20 cellular contexts compared by ENCODE assay signal in the genomic region with DNA sequence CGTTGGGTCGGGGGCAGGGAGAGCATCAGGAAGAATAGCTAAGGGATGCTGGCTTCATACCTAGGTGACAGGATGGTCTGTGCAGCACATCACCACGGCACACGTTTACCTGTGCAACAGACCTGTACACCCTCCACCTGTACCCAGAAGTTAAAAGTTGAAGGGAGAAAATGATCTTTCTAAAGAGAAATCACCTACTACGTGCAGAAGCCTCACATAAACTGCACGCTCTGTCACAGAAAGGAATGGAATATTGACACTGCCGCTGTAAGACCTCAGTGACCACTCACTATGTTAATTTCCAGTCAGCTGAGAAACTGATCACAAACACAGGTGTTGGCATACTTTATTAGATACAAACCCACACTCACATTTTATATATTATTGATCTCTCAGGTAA. TPM values are rescaled to one million over a fixed set of nuclear protein-coding genes. Genes with fewer than 3 reads are reported as not detected.
DNase-seq lines count a peak whose midpoint lies in the region; ATAC-seq and TF ChIP-seq lines count a peak whose summit lies in the region.
"Had no signal": no experiment of that assay in that cellular context is flagged by ENCODE, and none has a peak within 500 bp of the region (broad histone marks: within the 10 kb centered on the region; RNA-seq: fewer than 3 reads in every experiment).

No MANE protein-coding gene starts in this region.

- H3K27ac Mint-ChIP-seq in CD4-positive, alpha-beta T cell, result peak overlapping the region; percentile 36
- H3K27ac Mint-ChIP-seq in T-helper 17 cell (peak overlapping the region; percentile 39), nephron progenitor cell (peak overlapping the region; percentile 94)
- H3K27ac Mint-ChIP-seq: HFFc6 had no signal

- POLR2A ChIA-PET in CD4-positive, alpha-beta T cell (lab: Charles Lee), result no interaction called here

- CTCF ChIA-PET in CD4-positive, alpha-beta T cell (lab: Charles Lee), result no interaction called here

- no peak for TF ChIP-seq CTCF in CD4-positive, alpha-beta T cell (IDR thresholded peaks at IDR 0.05)
- no peak for TF ChIP-seq CTCF in nephron progenitor cell (IDR thresholded peaks at IDR 0.05)

- no peak overlapping the region for H3K27ac ChIP-seq in CD4-positive, alpha-beta T cell (ENCODE audit: low read depth, low read length)
- H3K27ac ChIP-seq: A549; BLaER1 treated with 17β-estradiol and CSF1 and Interleukin-3, amounts not matched to agents 10 nM and 100 nM; GM23248 had no signal

- no peaks in the 10 kb centered on the region for H3K4me1 Mint-ChIP-seq in CD4-positive, alpha-beta T cell (ENCODE audit: low read depth)
- peaks cover 5% of the 10 kb centered on the region for H3K4me1 Mint-ChIP-seq in T-helper 17 cell
- H3K4me1 Mint-ChIP-seq in nephron progenitor cell, result no peaks in the 10 kb centered on the region
- H3K4me1 Mint-ChIP-seq: CD14-positive monocyte had no signal

- H3K9me3 Mint-ChIP-seq in CD4-positive, alpha-beta T cell, result no peaks in the 10 kb centered on the region
- H3K9me3 Mint-ChIP-seq in nephron progenitor cell, result no peaks in the 10 kb centered on the region
- H3K9me3 Mint-ChIP-seq: CD4-positive, alpha-beta memory T cell; HFFc6 had no signal

- no peaks in the 10 kb centered on the region for H3K27me3 Mint-ChIP-seq in CD4-positive, alpha-beta T cell
- H3K27me3 Mint-ChIP-seq in T-helper 17 cell (no peaks in the 10 kb centered on the region), nephron progenitor cell (ENCODE audit: low read depth, poor library complexity) (no peaks in the 10 kb centered on the region)
- H3K27me3 Mint-ChIP-seq: CD4-positive, alpha-beta memory T cell had no signal

- no peak for DNase-seq in CD4-positive, alpha-beta T cell
- no peak for DNase-seq in T-helper 17 cell
- DNase-seq in nephron progenitor cell, result no peak
- DNase-seq in HUDEP-2 (lab: John Stamatoyannopoulos, UW; ENCODE audit: unreplicated experiment in 76 of 76), result no peak
- no peak for DNase-seq in NCI-H1417 (lab: John Stamatoyannopoulos, UW)
- DNase-seq: 8988T; ACHN; AML-193; BE2C; CD4-positive, alpha-beta memory T cell; COR-L47; DMS153; DND-41; GM23248; HFFc6 had no signal

- no peaks in the 10 kb centered on the region for H3K9me3 ChIP-seq in CD4-positive, alpha-beta T cell (ENCODE audit: control insufficient read depth, low read length)
- no peaks in the 10 kb centered on the region for H3K9me3 ChIP-seq in T-helper 17 cell (ENCODE audit: control insufficient read depth, low read length, poor library complexity, severe bottlenecking)
- H3K9me3 ChIP-seq: A549; BE2C; BLaER1 treated with 17β-estradiol and CSF1 and Interleukin-3, amounts not matched to agents 10 nM and 100 nM; HAP-1 had no signal

- ATAC-seq in CD4-positive, alpha-beta T cell (ENCODE audit: poor library complexity), result no peak
- ATAC-seq in T-helper 17 cell (no peak), GM19023 (IDR thresholded peaks at IDR 0.05; ENCODE audit: unreplicated experiment) (no peak)
- ATAC-seq: A549 had no signal

- H3K36me3 Mint-ChIP-seq in CD4-positive, alpha-beta T cell (ENCODE audit: low read depth), result peaks cover 62% of the 10 kb centered on the region
- H3K36me3 Mint-ChIP-seq in T-helper 17 cell (ENCODE audit: low read depth) (peaks cover 6% of the 10 kb centered on the region), nephron progenitor cell (ENCODE audit: low read depth) (peaks cover 50% of the 10 kb centered on the region)

- no peak overlapping the region for H3K4me3 Mint-ChIP-seq in CD4-positive, alpha-beta T cell
- H3K4me3 Mint-ChIP-seq in T-helper 17 cell, result no peak overlapping the region
- H3K4me3 Mint-ChIP-seq in nephron progenitor cell, result no peak overlapping the region
- H3K4me3 Mint-ChIP-seq: CD14-positive monocyte; CD4-positive, alpha-beta memory T cell; HFFc6 had no signal

- H3K27me3 ChIP-seq in CD4-positive, alpha-beta T cell (ENCODE audit: control insufficient read depth, insufficient read depth, low read length), result no peaks in the 10 kb centered on the region
- H3K27me3 ChIP-seq: BLaER1 treated with 17β-estradiol and CSF1 and Interleukin-3, amounts not matched to agents 10 nM and 100 nM had no signal

- intact Hi-C loops in CD4-positive, alpha-beta T cell (cut with DNase I, micrococcal nuclease), result no loop called here

RNA-seq across cellular contexts. Expression of gene LAMP1, which starts 26.8 kb away (rescaled TPM):
- 10 to 100 TPM; 72.2 to 80.7 TPM for total RNA-seq in CD4-positive, alpha-beta T cell
- total RNA-seq in T-helper 17 cell, result 100 to 1,000 TPM in 1 of 2 donors, 10 to 100 TPM in 1; 92.5 to 102 TPM

RNA-seq across cellular contexts. Expression of gene GRTP1, which starts 40.1 kb away (rescaled TPM):
- total RNA-seq in CD4-positive, alpha-beta T cell, result under 1 TPM; 0.67 to 0.82 TPM
- total RNA-seq in T-helper 17 cell, result under 1 TPM in 1 of 2 donors, not detected in 1; 0.57 TPM
- total RNA-seq: GM23248 had no signal

Comparison
In these comparisons a context has a peak if more than half of its experiments do, and no peak if none do; other contexts are left out.
1. H3K27ac Mint-ChIP-seq: peak in every context shown above with its lines; median percentile 94 in nephron progenitor cell; 39 in T-helper 17 cell; 36 in CD4-positive, alpha-beta T cell.